Comparison of ENCODE assay signal across 11 cellular contexts in the genomic region with DNA sequence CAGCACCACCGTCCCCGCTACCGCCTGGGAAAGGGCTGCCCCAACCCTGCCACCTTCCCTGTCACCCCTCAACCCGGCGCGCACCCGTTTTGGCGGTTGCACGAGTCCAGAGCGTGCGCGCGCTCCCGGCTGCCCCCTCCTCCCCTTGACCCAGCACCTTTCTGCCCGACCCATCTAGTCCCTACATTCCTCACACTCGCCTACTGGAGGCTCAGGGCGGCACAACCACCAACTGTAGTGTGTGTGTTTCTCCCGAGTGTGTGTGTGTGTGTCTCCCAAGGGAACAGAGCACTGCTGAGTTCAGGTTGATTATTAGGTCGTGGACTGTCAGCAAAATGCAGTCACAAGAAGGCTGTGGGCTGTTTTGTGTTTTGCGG. TPM values are rescaled to one million over a fixed set of nuclear protein-coding genes. Genes with fewer than 3 reads are reported as not detected.
DNase-seq lines count a peak whose midpoint lies in the region; ATAC-seq, FAIRE-seq and TF ChIP-seq lines count a peak whose summit lies in the region.
"Not testable (repeated sequence)": the region's sequence is repeated elsewhere in the genome, so short reads cannot be mapped to it uniquely, and the experiment has no call there.
"Had no signal": no experiment of that assay in that cellular context is flagged by ENCODE, and none has a peak within 500 bp of the region (broad histone marks: within the 10 kb centered on the region; RNA-seq: fewer than 3 reads in every experiment).

No MANE protein-coding gene starts in this region.

- H3K9ac ChIP-seq in K562 (ENCODE audit: insufficient read depth in 1 of 2, low read depth in 2 of 2, low read length in 2 of 2) = not testable (repeated sequence)

- peaks cover 14% of the 10 kb centered on the region for H3K4me1 Mint-ChIP-seq in CD8-positive, alpha-beta T cell (ENCODE audit: low read depth)

- TSS peak; percentile 59 for BruUV-seq in K562 (replicated peaks; lab: Mats Ljungman, UMichigan)

- H3K79me2 ChIP-seq in K562 (ENCODE audit: control insufficient read depth, insufficient read depth, low read length); hepatocyte: not testable (repeated sequence)

- not testable (repeated sequence) for H3K4me2 ChIP-seq in K562 (ENCODE audit: insufficient read depth, low read length)
- peak overlapping the region; percentile 82 for H3K4me2 ChIP-seq in hepatocyte

- not testable (repeated sequence) for FAIRE-seq in K562 (lab: Jason Lieb, UNC)

- TF ChIP-seq CTCF in CD8-positive, alpha-beta T cell (IDR thresholded peaks at IDR 0.05); K562 (IDR thresholded peaks at IDR 0.05 in 2 of 3, conservative IDR thresholded peaks at IDR 0.05 in 1 of 3; ENCODE audit: insufficient read depth in 2 of 3, low read depth in 1 of 3, low read length in 3 of 3); hepatocyte (IDR thresholded peaks at IDR 0.05; ENCODE audit: poor library complexity); sigmoid colon (IDR thresholded peaks at IDR 0.05): not testable (repeated sequence)

- POLR2A ChIA-PET in CD8-positive, alpha-beta T cell (lab: Charles Lee) = interaction anchor here (1.2 kb wide), 1 partner anchor 27 kb away, joined by 3 read pairs; no protein-coding TSS in a partner anchor
- POLR2A ChIA-PET in K562 (lab: Yijun Ruan, JAX) = not testable (repeated sequence)

- H3K36me3 Mint-ChIP-seq in CD8-positive, alpha-beta T cell = not testable (repeated sequence)

- not testable (repeated sequence) for TF ChIP-seq RAD21 in K562 (CRISPR knock-in tag; conservative IDR thresholded peaks at IDR 0.05 in 1 of 2, IDR thresholded peaks at IDR 0.05 in 1 of 2)

- WGBS in K562 (ENCODE audit: insufficient coverage, low coverage, missing lambda C conversion rate) = no CpG with 5 or more reads among the region's 20 CpGs
- WGBS in hepatocyte (ENCODE audit: low lambda C conversion rate, missing lambda C conversion rate) = no CpG with 5 or more reads among the region's 20 CpGs
- WGBS in sigmoid colon, 2 donors = no CpG with 5 or more reads among the region's 20 CpGs

- not testable (repeated sequence) for TF ChIP-seq POLR2A in K562 (conservative IDR thresholded peaks at IDR 0.05); sigmoid colon (IDR thresholded peaks at IDR 0.05)

- H3K4me3 ChIP-seq in CD8-positive, alpha-beta T cell (ENCODE audit: low read depth, low read length); K562; hepatocyte: not testable (repeated sequence)
- H3K4me3 ChIP-seq in sigmoid colon = peak overlapping the region in 3 of 4 donors; percentile 43 to 51 (median 49)

- not testable (repeated sequence) for H4K20me1 ChIP-seq in K562 (replicated peaks; ENCODE audit: control insufficient read depth, insufficient read depth, low read length); hepatocyte (ENCODE audit: insufficient read depth, poor library complexity, severe bottlenecking)

- TF ChIP-seq EP300 in K562 (IDR thresholded peaks at IDR 0.05; ENCODE audit: low read length); sigmoid colon (IDR thresholded peaks at IDR 0.05): not testable (repeated sequence)

- CTCF ChIA-PET in CD8-positive, alpha-beta T cell (lab: Charles Lee); K562 (lab: Yijun Ruan, JAX; ENCODE audit: low intra/inter-chr PET ratio): not testable (repeated sequence)

- H3K9me3 ChIP-seq in CD8-positive, alpha-beta T cell (ENCODE audit: low read length); K562 (replicated peaks; ENCODE audit: control insufficient read depth, insufficient read depth, low read depth, low read length); hepatocyte (ENCODE audit: low read depth); sigmoid colon: not testable (repeated sequence)

- H3K9me2 ChIP-seq in hepatocyte (replicated peaks; ENCODE audit: insufficient read depth) = not testable (repeated sequence)

- not testable (repeated sequence) for H3K36me3 ChIP-seq in CD8-positive, alpha-beta T cell (ENCODE audit: insufficient read depth, low read length); K562 (ENCODE audit: control insufficient read depth, insufficient read depth, low read length); hepatocyte (replicated peaks; ENCODE audit: insufficient read depth, low read depth); sigmoid colon

- not testable (repeated sequence) for DNase-seq in CD8-positive, alpha-beta T cell; K562 (ENCODE audit: extremely low read depth in 1 of 4, low spot score in 3 of 4); hepatocyte (ENCODE audit: low spot score); sigmoid colon

- peak overlapping the region; percentile 65 for H3K4me3 Mint-ChIP-seq in CD8-positive, alpha-beta T cell

- not testable (repeated sequence) for H3K4me1 ChIP-seq in CD8-positive, alpha-beta T cell (ENCODE audit: insufficient read depth, low read length); K562 (replicated peaks in 1 of 2; ENCODE audit: control insufficient read depth in 2 of 2, insufficient read depth in 2 of 2, low read length in 2 of 2); hepatocyte (ENCODE audit: insufficient read depth); sigmoid colon

- in situ Hi-C loops in K562 (cut with MboI) = loop anchor here (5.0 kb wide), 1 partner anchor 1944 kb away; no protein-coding TSS in a partner anchor

- intact Hi-C loops in CD8-positive, alpha-beta T cell (cut with DNase I, micrococcal nuclease); K562 (cut with micrococcal nuclease); sigmoid colon (cut with DNase I): not testable (repeated sequence)

- H3K27ac Mint-ChIP-seq in CD8-positive, alpha-beta T cell = not testable (repeated sequence)

- H2AFZ ChIP-seq in K562 (ENCODE audit: low read depth, low read length); hepatocyte: not testable (repeated sequence)

- H3K9me3 Mint-ChIP-seq in CD8-positive, alpha-beta T cell = not testable (repeated sequence)

- not testable (repeated sequence) for H3K27ac ChIP-seq in CD8-positive, alpha-beta T cell (ENCODE audit: low read depth, low read length); K562 (ENCODE audit: extremely low read depth, low read depth, low read length); hepatocyte
- peak overlapping the region in 1 of 4 donors; percentile 67 for H3K27ac ChIP-seq in sigmoid colon

- not testable (repeated sequence) for H3K27me3 Mint-ChIP-seq in CD8-positive, alpha-beta T cell (ENCODE audit: low read depth)

- H3K9me1 ChIP-seq in K562 (ENCODE audit: control insufficient read depth, insufficient read depth, low read length) = not testable (repeated sequence)

- ATAC-seq in CD8-positive, alpha-beta T cell = not testable (repeated sequence)
- ATAC-seq in GM19397 (IDR thresholded peaks at IDR 0.05; ENCODE audit: unreplicated experiment) (peak; percentile 21), HG02588 (IDR thresholded peaks at IDR 0.05; ENCODE audit: unreplicated experiment) (peak; percentile 30), HG03196 (IDR thresholded peaks at IDR 0.05; ENCODE audit: unreplicated experiment) (peak; percentile 34), K562 (peak; percentile 66)
- peak; percentile 6 to 21 for ATAC-seq in activated CD4-positive, CD25-positive, alpha-beta regulatory T cell treated with anti-CD3 and anti-CD28 coated beads, Interleukin-2, amount 50 U/mL, for 24 hours

- not testable (repeated sequence) for H3K27me3 ChIP-seq in CD8-positive, alpha-beta T cell (ENCODE audit: insufficient read depth, low read length); K562 (ENCODE audit: control insufficient read depth in 2 of 2, insufficient read depth in 2 of 2, low read length in 2 of 2); hepatocyte; sigmoid colon

RNA-seq across cellular contexts. Expression of gene TARS3, which starts 22.4 kb away (rescaled TPM):
- total RNA-seq in CD8-positive, alpha-beta T cell = 10 to 100 TPM; 12.7 to 13.7 TPM
- 10.9 and 23.9 TPM in 2 replicates for total RNA-seq in K562 (2011; cell fraction: chromatin; rRNA removed; ENCODE audit: low replicate concordance)
- total RNA-seq in K562 (2011; cell fraction: nucleolus; rRNA removed) = 7.0 and 8.3 TPM in 2 replicates
- 10.9 and 14.0 TPM in 2 replicates for total RNA-seq in K562 (2011; cell fraction: nucleoplasm; rRNA removed)
- total RNA-seq in K562 (2014; rRNA removed) = 12.1 and 13.3 TPM in 2 replicates
- 13.2 and 14.5 TPM in 2 replicates for total RNA-seq in K562 (2014; rRNA removed; fragmentation: Illumina TruSeq; extraction: Trizol)
- 14.3 and 14.7 TPM in 2 replicates for total RNA-seq in K562 (2015; rRNA removed; fragmentation: Illumina TruSeq; extraction: Trizol)
- 8.6 and 8.7 TPM in 2 replicates for total RNA-seq in K562 (2021)
- polyA plus RNA-seq in K562 (2011; rRNA removed) = 5.1 and 5.8 TPM in 2 replicates
- 1.7 and 2.2 TPM in 2 replicates for polyA plus RNA-seq in K562 (2011; cell fraction: cytosol; rRNA removed)
- 6.0 and 7.4 TPM in 2 replicates for polyA plus RNA-seq in K562 (2011; cell fraction: nucleus; rRNA removed)
- polyA plus RNA-seq in K562 (2012) = 6.1 and 6.9 TPM in 2 replicates
- polyA plus RNA-seq in K562 (2014; fragmentation: Illumina TruSeq; extraction: Trizol) = 8.1 and 9.8 TPM in 2 replicates
- 1 to 10 TPM; 2.1 to 3.0 TPM for polyA plus RNA-seq in K562 (2014; fragmentation: Nextera tagmentation; extraction: Ambion mirVana)
- 10.0 and 10.9 TPM in 2 replicates for polyA plus RNA-seq in K562 (2014; rRNA removed)
- polyA minus RNA-seq in K562 (2011; rRNA and poly(A)+ RNA removed) = 9.8 and 11.1 TPM in 2 replicates
- polyA minus RNA-seq in K562 (2011; cell fraction: cytosol; rRNA and poly(A)+ RNA removed) = 6.9 and 7.2 TPM in 2 replicates
- polyA minus RNA-seq in K562 (2011; cell fraction: nucleus; rRNA and poly(A)+ RNA removed) = 9.4 and 12.6 TPM in 2 replicates
- total RNA-seq in hepatocyte = 12.8 and 28.5 TPM in 2 replicates
- 9.7 and 10.6 TPM in 2 replicates for polyA plus RNA-seq in hepatocyte
- total RNA-seq in sigmoid colon = 10 to 100 TPM; 20.2 to 31.9 (median 24.3) TPM
- polyA plus RNA-seq in sigmoid colon = 1 to 10 TPM; 2.3 to 5.6 (median 4.8) TPM

RNA-seq across cellular contexts. Expression of gene OR4F6, which starts 56.6 kb away (rescaled TPM):
- total RNA-seq in CD8-positive, alpha-beta T cell = not detected
- total RNA-seq in K562 (2011; cell fraction: chromatin; rRNA removed; ENCODE audit: low replicate concordance) = not detected in 2 replicates
- not detected in 2 replicates for total RNA-seq in K562 (2011; cell fraction: nucleolus; rRNA removed)
- total RNA-seq in K562 (2011; cell fraction: nucleoplasm; rRNA removed) = not detected in 2 replicates
- total RNA-seq in K562 (2014; rRNA removed) (not detected in 2 replicates), K562 (2014; rRNA removed; fragmentation: Illumina TruSeq; extraction: Trizol) (not detected in 2 replicates), K562 (2015; rRNA removed; fragmentation: Illumina TruSeq; extraction: Trizol) (not detected in 2 replicates), K562 (2021) (not detected in 2 replicates), hepatocyte (not detected in 2 replicates), sigmoid colon (not detected)
- polyA plus RNA-seq in K562 (2011; rRNA removed) (not detected in 2 replicates), K562 (2014; fragmentation: Illumina TruSeq; extraction: Trizol) (not detected in 2 replicates), K562 (2014; fragmentation: Nextera tagmentation; extraction: Ambion mirVana) (not detected), K562 (2014; rRNA removed) (not detected in 2 replicates), hepatocyte (not detected in 2 replicates), sigmoid colon (not detected)
- not detected in 2 replicates for polyA plus RNA-seq in K562 (2011; cell fraction: cytosol; rRNA removed)
- not detected in 2 replicates for polyA plus RNA-seq in K562 (2011; cell fraction: nucleus; rRNA removed)
- polyA plus RNA-seq in K562 (2012) = not detected in 2 replicates
- not detected in 2 replicates for polyA minus RNA-seq in K562 (2011; rRNA and poly(A)+ RNA removed)
- not detected in 2 replicates for polyA minus RNA-seq in K562 (2011; cell fraction: cytosol; rRNA and poly(A)+ RNA removed)
- not detected in 2 replicates for polyA minus RNA-seq in K562 (2011; cell fraction: nucleus; rRNA and poly(A)+ RNA removed)
- total RNA-seq: fibroblast of villous mesenchyme, PC-9, ureter had no signal
